8 cellular contexts compared by ENCODE assay signal in genomic region chr6:108914235-108915022, GRCh38.
DNase-seq lines count a peak whose midpoint lies in the region; ATAC-seq and TF ChIP-seq lines count a peak whose summit lies in the region.

No MANE protein-coding gene starts in this region.

- TF ChIP-seq CTCF in AG09319 (IDR thresholded peaks at IDR 0.05; ENCODE audit: low read depth, low read length) (peak; percentile 38), fibroblast of mammary gland (conservative IDR thresholded peaks at IDR 0.05; ENCODE audit: control insufficient read depth, insufficient read depth, low read depth, low read length) (peak; percentile 54)

- no peak for ATAC-seq in HG03175 (IDR thresholded peaks at IDR 0.05; ENCODE audit: unreplicated experiment)

- DNase-seq in AG09319 (ENCODE audit: extremely low read depth, low read depth) (no peak), HCEC 1CT (peak; percentile 14), fibroblast of mammary gland (ENCODE audit: low read depth) (peak; percentile 10), NCI-H1694 treated with DMSO at 0.1 percent for 48 hours (lab: John Stamatoyannopoulos, UW) (no peak), KG1 (lab: John Stamatoyannopoulos, UW) (no peak)
- DNase-seq in activated CD4-positive, alpha-beta T cell treated with anti-CD3 and anti-CD28 coated beads for 48 hours: peak; percentile 66
- peak; percentile 14 for DNase-seq in stimulated activated CD4-positive, alpha-beta T cell treated with anti-CD3 and anti-CD28 coated beads, Interleukin-12 subunit alpha, Interleukin-12 subunit beta, amount 100 ng/mL, for 4 hours

- H3K4me3 ChIP-seq in fibroblast of mammary gland (ENCODE audit: control insufficient read depth, low read depth, low read length): no peak overlapping the region

Comparison
In these comparisons a context has a peak if more than half of its experiments do, and no peak if none do; other contexts are left out.
1. DNase-seq: peak in HCEC 1CT (single experiment), activated CD4-positive, alpha-beta T cell treated with anti-CD3 and anti-CD28 coated beads for 48 hours (single experiment), fibroblast of mammary gland (single experiment) and stimulated activated CD4-positive, alpha-beta T cell treated with anti-CD3 and anti-CD28 coated beads, Interleukin-12 subunit alpha, Interleukin-12 subunit beta, amount 100 ng/mL, for 4 hours (single experiment); none in AG09319 (single experiment), NCI-H1694 treated with DMSO at 0.1 percent for 48 hours (single experiment) and KG1 (single experiment).